1 cellular context compared by ENCODE assay signal in genomic region chr17:41308918-41309359, GRCh38.
TF ChIP-seq lines count a peak whose summit lies in the region.

KRTAP16-1 (minus strand) TSS chr17:41309309; CDS start chr17:41309253, 56 bp downstream.

TF ChIP-seq in SK-N-SH treated with all-trans-retinoic acid at 6 μM for 48 hours, 23 proteins besides CTCF, POLR2A, EP300 and RAD21 (continued from another document):
- TF ChIP-seq TSHZ2 (CRISPR knock-in tag; IDR thresholded peaks at IDR 0.05): no peak
- no peak for TF ChIP-seq ESRRG (CRISPR knock-in tag; IDR thresholded peaks at IDR 0.05)
- TF ChIP-seq ZNF70 (CRISPR knock-in tag; IDR thresholded peaks at IDR 0.05): no peak
- no peak for TF ChIP-seq GLIS3 (CRISPR knock-in tag; IDR thresholded peaks at IDR 0.05)
- TF ChIP-seq RARB (CRISPR knock-in tag; IDR thresholded peaks at IDR 0.05): no peak
TF ChIP-seq in SK-N-SH treated with all-trans-retinoic acid at 6 μM for 48 hours: peak in this region for 0.
